In the genomic region with DNA sequence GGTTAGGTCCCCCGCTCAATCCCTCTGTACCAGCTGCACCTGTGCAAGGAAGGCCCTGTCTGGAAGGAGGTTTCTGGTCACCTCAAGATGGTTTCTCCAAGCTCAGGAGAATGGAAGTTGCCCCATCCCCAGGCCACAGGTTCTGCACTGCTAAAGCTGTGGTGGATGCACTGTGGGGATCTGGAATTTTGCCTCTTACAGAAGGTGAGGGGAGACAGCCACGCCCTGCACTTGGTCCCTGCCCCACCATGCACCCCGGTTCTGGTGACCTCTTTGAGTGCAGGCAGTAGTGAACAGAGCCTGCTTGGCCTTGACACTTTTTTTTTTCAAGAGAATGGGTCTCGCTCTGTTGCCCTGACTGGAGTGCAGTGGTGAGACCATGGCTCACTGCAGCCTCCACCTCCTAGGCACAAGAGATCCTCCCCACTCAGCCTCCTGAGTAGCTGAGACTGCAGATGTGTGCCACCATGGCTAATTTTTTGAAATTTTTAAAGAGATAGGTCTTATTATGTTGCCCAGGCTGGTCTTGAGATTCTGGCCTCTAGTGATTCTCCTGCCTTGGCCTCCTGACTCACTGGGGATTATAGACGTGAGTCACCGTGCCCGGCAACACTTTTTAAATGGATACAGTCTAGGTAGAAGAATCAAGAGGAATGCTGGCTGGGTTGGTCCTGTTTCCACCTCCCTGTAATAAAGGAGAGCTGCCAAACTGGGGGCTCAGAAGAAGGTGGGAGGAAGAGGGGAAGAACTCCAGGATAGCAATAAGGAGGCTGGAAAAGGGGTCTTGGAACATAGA, we compare ENCODE assay signal across 19 cellular contexts. TPM values are rescaled to one million over a fixed set of nuclear protein-coding genes. Genes with fewer than 3 reads are reported as not detected.
A peak's percentile ranks its signal among the peaks of the same experiment; 100 is the strongest.
DNase-seq lines count a peak whose midpoint lies in the region; ATAC-seq, FAIRE-seq and TF ChIP-seq lines count a peak whose summit lies in the region.
"Had no signal": no experiment of that assay in that cellular context is flagged by ENCODE, and none has a peak within 500 bp of the region (broad histone marks: within the 10 kb centered on the region; RNA-seq: fewer than 3 reads in every experiment).

No MANE protein-coding gene starts in this region.

- no peak overlapping the region for H3K56ac ChIP-seq in IMR-90 (ENCODE audit: extremely low read depth, insufficient read depth, low read length)

- CTCF ChIA-PET in IMR-90 (lab: Yijun Ruan, JAX): interaction anchor here (0.6 kb wide), 1 partner anchor 115 kb away, joined by 4 read pairs; no protein-coding TSS in a partner anchor

- no peak overlapping the region for H4K8ac ChIP-seq in IMR-90 (ENCODE audit: low read depth in 2 of 2, low read length in 2 of 2)

- no peaks in the 10 kb centered on the region for H3K9me3 ChIP-seq in IMR-90 (ENCODE audit: control insufficient read depth, insufficient read depth, low read length)

- DNase-seq in Caki2 (ENCODE audit: low read depth) (peak; percentile 34), IMR-90 (peak; percentile 61), astrocyte of the hippocampus (ENCODE audit: low read depth, low spot score) (peak; percentile 56), islet precursor cell (peak; percentile 80), NCI-H1417 (lab: John Stamatoyannopoulos, UW) (no peak), GM19239 (ENCODE audit: insufficient read length, low spot score) (no peak), left ventricle myocardium superior (no peak)
- DNase-seq: activated CD8-positive, alpha-beta T cell treated with anti-CD3 and anti-CD28 coated beads for 36 hours; anterior cingulate cortex; GOT3; NCI-H146; NCI-H446 had no signal

- H3K18ac ChIP-seq in IMR-90 (ENCODE audit: low read depth, low read length): no peak overlapping the region

- H3K4me1 ChIP-seq in IMR-90 (ENCODE audit: control insufficient read depth, insufficient read depth, low read length): peaks cover 8% of the 10 kb centered on the region

- POLR2A ChIA-PET in IMR-90 (lab: Charles Lee; ENCODE audit: unreplicated experiment): interaction anchor here (0.6 kb wide), 2 partner anchors 60 to 203 kb away, joined by 7 to 9 read pairs; no protein-coding TSS in a partner anchor

- no peak overlapping the region for H3K23ac ChIP-seq in IMR-90 (ENCODE audit: low read depth, low read length)

- H4K20me1 ChIP-seq in IMR-90 (ENCODE audit: insufficient read depth, low read length): no peaks in the 10 kb centered on the region

- FAIRE-seq in GM19239 (lab: Jason Lieb, UNC): no peak
- FAIRE-seq: D721Med had no signal

- no peaks in the 10 kb centered on the region for H3K79me1 ChIP-seq in IMR-90 (ENCODE audit: low read depth in 1 of 2, low read length in 2 of 2)

- H2AFZ ChIP-seq in IMR-90 (replicated peaks; ENCODE audit: low read length, poor library complexity): peak overlapping the region; percentile 25

- no peak overlapping the region for H3K27ac ChIP-seq in IMR-90 (ENCODE audit: insufficient read depth, low read length)
- H3K27ac ChIP-seq: KMS-11 had no signal

- no peak overlapping the region for H3K4me2 ChIP-seq in IMR-90 (ENCODE audit: low read depth, low read length)
- H3K4me2 ChIP-seq: KMS-11 had no signal

- BruUV-seq in IMR-90 (replicated peaks; lab: Mats Ljungman, UMichigan): no TSS peak

- H3K4ac ChIP-seq in IMR-90 (ENCODE audit: low read depth, low read length): no peak overlapping the region

- H3K14ac ChIP-seq in IMR-90 (replicated peaks; ENCODE audit: low read depth, low read length): no peak overlapping the region

- no peak overlapping the region for H4K91ac ChIP-seq in IMR-90 (ENCODE audit: insufficient read depth, low read depth, low read length)

- H3K36me3 ChIP-seq in IMR-90 (ENCODE audit: control insufficient read depth, insufficient read depth, low read length): no peaks in the 10 kb centered on the region

- no peak for TF ChIP-seq RAD21 in IMR-90 (IDR thresholded peaks at IDR 0.05; ENCODE audit: low read length)

- no peak overlapping the region for H2BK120ac ChIP-seq in IMR-90 (ENCODE audit: low read depth, low read length)

- TF ChIP-seq CTCF in IMR-90 (conservative IDR thresholded peaks at IDR 0.05; ENCODE audit: low read depth, low read length): no peak

- 50% methylated on average over 2 of the region's 7 CpGs; no CpG with 5 or more reads in 1 of the 2 experiments for WGBS in IMR-90 (ENCODE audit: extremely low coverage in 2 of 2, insufficient read length in 1 of 2), 2 experiments

- H4K5ac ChIP-seq in IMR-90 (ENCODE audit: low read depth, low read length): no peak overlapping the region

- H3K9ac ChIP-seq in IMR-90 (ENCODE audit: low read depth, low read length): no peak overlapping the region
- H3K9ac ChIP-seq: KMS-11 had no signal

- no peak overlapping the region for H2BK5ac ChIP-seq in IMR-90 (ENCODE audit: low read depth, low read length, poor library complexity, severe bottlenecking)

- H2BK20ac ChIP-seq in IMR-90 (ENCODE audit: low read depth, low read length): no peak overlapping the region

- intact Hi-C loops in IMR-90 (cut with micrococcal nuclease): no loop called here
- intact Hi-C loops in left ventricle myocardium superior (cut with micrococcal nuclease): no loop called here

- ATAC-seq in IMR-90 (ENCODE audit: low read depth) (no peak), GM18519 (IDR thresholded peaks at IDR 0.05; ENCODE audit: low FRiP score, unreplicated experiment) (no peak), left ventricle myocardium superior (no peak)
- ATAC-seq: activated CD8-positive, alpha-beta T cell treated with anti-CD3 and anti-CD28 coated beads for 36 hours; stimulated activated effector memory CD8-positive, alpha-beta T cell treated with anti-CD3 and anti-CD28 coated beads, Interleukin-12 subunit alpha, Interleukin-12 subunit beta, amount 100 ng/mL, for 72 hours had no signal

- no peak overlapping the region; the same call in 1 of the 2 replicates for H2AK5ac ChIP-seq in IMR-90 (ENCODE audit: low read depth, low read length)

- dilution Hi-C loops in IMR-90 (cut with HindIII; ENCODE audit: low sequenced_read_pairs, unreplicated experiment): no loop called here

- TF ChIP-seq POLR2A in IMR-90 (IDR thresholded peaks at IDR 0.05; ENCODE audit: low read depth, low read length): no peak

- H3K4me3 ChIP-seq in IMR-90 (ENCODE audit: insufficient read depth, low read depth, low read length): no peak overlapping the region

- in situ Hi-C loops in Caki2 (cut with HindIII; ENCODE audit: low pct_unique_long_range_greater_than_20kb, low sequenced_read_pairs) (no loop called here), IMR-90 (cut with MboI; ENCODE audit: low sequenced_read_pairs) (no loop called here)

- no peak overlapping the region for H2AK9ac ChIP-seq in IMR-90 (replicated peaks; ENCODE audit: low read depth, low read length, poor library complexity)

- H3K9me1 ChIP-seq in IMR-90 (ENCODE audit: insufficient read depth, low read length): peaks cover 7% of the 10 kb centered on the region

- peaks cover 2% of the 10 kb centered on the region; the same call in 1 of the 2 replicates for H3K27me3 ChIP-seq in IMR-90 (ENCODE audit: control insufficient read depth, insufficient read depth, low read length)

- H2BK15ac ChIP-seq in IMR-90 (ENCODE audit: low read depth, low read length): no peak overlapping the region; the same call in 2 of the 3 replicates

TF ChIP-seq in IMR-90, 13 proteins besides CTCF, POLR2A, EP300 and RAD21:
- TF ChIP-seq RFX5 (IDR thresholded peaks at IDR 0.05; ENCODE audit: low read depth, low read length): no peak
- TF ChIP-seq CHD1 (IDR thresholded peaks at IDR 0.05; ENCODE audit: low read depth, low read length): no peak
- TF ChIP-seq CEBPB (IDR thresholded peaks at IDR 0.05; ENCODE audit: low read depth, low read length): no peak
- no peak for TF ChIP-seq MAFK (IDR thresholded peaks at IDR 0.05; ENCODE audit: low read depth, low read length)
- TF ChIP-seq, protein P1, sequence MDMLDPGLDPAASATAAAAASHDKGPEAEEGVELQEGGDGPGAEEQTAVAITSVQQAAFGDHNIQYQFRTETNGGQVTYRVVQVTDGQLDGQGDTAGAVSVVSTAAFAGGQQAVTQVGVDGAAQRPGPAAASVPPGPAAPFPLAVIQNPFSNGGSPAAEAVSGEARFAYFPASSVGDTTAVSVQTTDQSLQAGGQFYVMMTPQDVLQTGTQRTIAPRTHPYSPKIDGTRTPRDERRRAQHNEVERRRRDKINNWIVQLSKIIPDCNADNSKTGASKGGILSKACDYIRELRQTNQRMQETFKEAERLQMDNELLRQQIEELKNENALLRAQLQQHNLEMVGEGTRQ (IDR thresholded peaks at IDR 0.05; ENCODE audit: low read depth, low read length): no peak
- TF ChIP-seq FOS (IDR thresholded peaks at IDR 0.05; ENCODE audit: low read depth, low read length): peak; percentile 47

RNA-seq across cellular contexts. Expression of a gene that starts 5.8 kb away (rescaled TPM):
- not detected in 2 replicates for total RNA-seq in Caki2 (2014; rRNA removed; shearing (Covaris generic); ENCODE audit: low replicate concordance)
- not detected in 2 replicates for total RNA-seq in IMR-90 (2012; rRNA removed)
- polyA plus RNA-seq in IMR-90 (2012; rRNA removed): not detected in 2 replicates
- polyA plus RNA-seq in IMR-90 (2012; cell fraction: cytosol; rRNA removed): not detected in 2 replicates
- polyA plus RNA-seq in IMR-90 (2012; cell fraction: nucleus; rRNA removed; ENCODE audit: low replicate concordance): not detected in 2 replicates
- total RNA-seq in left ventricle myocardium superior: not detected
- total RNA-seq: activated CD8-positive, alpha-beta T cell treated with anti-CD3 and anti-CD28 coated beads for 36 hours; activated T-helper 2 cell treated with anti-CD3 and anti-CD28 coated beads, Interferon-gamma antibody, Interleukin-2, Interleukin-4, amounts not matched to agents 10 μg/mL and 5 μg/mL and 100 μg/mL, durations not matched to agents 14 hours and 24 hours and 36 hours; mesothelial cell of epicardium; skeletal muscle tissue had no signal

RNA-seq across cellular contexts. Expression of a gene that starts 49.4 kb away (rescaled TPM):
- total RNA-seq in Caki2 (2014; rRNA removed; shearing (Covaris generic); ENCODE audit: low replicate concordance): 14.0 and 15.3 TPM in 2 replicates
- total RNA-seq in IMR-90 (2012; rRNA removed): 9.9 and 13.3 TPM in 2 replicates
- 6.3 and 6.4 TPM in 2 replicates for polyA plus RNA-seq in IMR-90 (2012; rRNA removed)
- 0.43 and 0.55 TPM in 2 replicates for polyA plus RNA-seq in IMR-90 (2012; cell fraction: cytosol; rRNA removed)
- polyA plus RNA-seq in IMR-90 (2012; cell fraction: nucleus; rRNA removed; ENCODE audit: low replicate concordance): 0.50 and 2.0 TPM in 2 replicates
- 0.10 TPM for total RNA-seq in left ventricle myocardium superior

Comparison
In these comparisons a context has a peak if more than half of its experiments do, and no peak if none do; other contexts are left out.
1. DNase-seq: peak in Caki2 (single experiment), IMR-90 (single experiment), astrocyte of the hippocampus (single experiment) and islet precursor cell (single experiment); none in NCI-H1417 (0 of 3), GM19239 (single experiment) and left ventricle myocardium superior (single experiment).